In the genomic region with DNA sequence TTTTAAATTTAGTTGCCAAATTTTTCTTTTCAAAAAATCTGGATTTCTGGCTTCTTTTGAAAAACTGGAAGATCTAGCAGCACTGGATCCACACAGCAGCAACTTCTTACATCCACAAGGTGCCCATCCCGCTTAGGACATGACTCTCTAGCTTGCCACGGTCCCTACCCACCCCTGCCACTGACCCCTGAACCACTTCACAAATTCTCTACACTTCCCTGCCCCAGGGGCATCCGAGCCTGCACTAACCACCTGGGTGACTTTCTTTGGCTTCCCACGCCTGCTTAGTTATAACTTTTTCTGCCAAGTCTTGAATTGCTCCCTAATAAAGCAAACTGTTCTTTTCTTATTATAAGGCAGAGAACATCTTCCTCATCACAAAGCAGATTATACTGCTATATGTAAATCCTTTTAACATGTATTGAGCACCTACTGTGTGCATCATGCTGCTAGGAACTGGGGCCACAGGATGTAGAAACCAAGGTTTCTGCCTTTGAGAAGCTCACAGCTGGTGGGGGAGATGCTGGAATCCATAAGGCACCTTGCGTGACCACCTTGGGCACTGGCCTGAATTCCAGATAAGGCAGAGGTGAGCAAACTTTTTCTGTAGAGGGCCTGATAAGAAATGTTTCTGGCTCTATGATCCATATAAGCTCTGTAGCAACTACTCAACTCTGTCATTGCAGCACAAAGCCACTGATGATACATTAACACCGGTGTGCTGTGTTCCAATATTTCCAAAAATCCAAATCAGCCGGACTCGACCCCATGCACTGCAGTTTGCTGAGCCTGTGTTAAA, we compare ENCODE assay signal across 17 cellular contexts. TPM values are rescaled to one million over a fixed set of nuclear protein-coding genes. Genes with fewer than 3 reads are reported as not detected.
DNase-seq lines count a peak whose midpoint lies in the region; ATAC-seq and TF ChIP-seq lines count a peak whose summit lies in the region.
"Had no signal": no experiment of that assay in that cellular context is flagged by ENCODE, and none has a peak within 500 bp of the region (broad histone marks: within the 10 kb centered on the region; RNA-seq: fewer than 3 reads in every experiment).

No MANE protein-coding gene starts in this region.

- no peaks in the 10 kb centered on the region for H3K27me3 ChIP-seq in CD4-positive, alpha-beta T cell (ENCODE audit: control insufficient read depth, insufficient read depth, low read length)
- H3K27me3 ChIP-seq in endodermal cell (ENCODE audit: control insufficient read depth, insufficient read depth, low read length, poor library complexity, severe bottlenecking), result no peaks in the 10 kb centered on the region
- H3K27me3 ChIP-seq: right lobe of liver had no signal

- no peaks in the 10 kb centered on the region for H3K9me3 ChIP-seq in CD4-positive, alpha-beta T cell (ENCODE audit: control insufficient read depth, low read length)
- H3K9me3 ChIP-seq in endodermal cell (ENCODE audit: control insufficient read depth, low read length), result peaks cover 5% of the 10 kb centered on the region
- H3K9me3 ChIP-seq: right lobe of liver had no signal

- ATAC-seq in CD4-positive, alpha-beta T cell (ENCODE audit: poor library complexity), result no peak
- ATAC-seq in T-cell (replicated peaks in 1 of 4), result no peak
- ATAC-seq in activated CD4-positive, CD25-positive, alpha-beta regulatory T cell treated with anti-CD3 and anti-CD28 coated beads, Interleukin-2, amount 50 U/mL, for 24 hours, result no peak
- no peak for ATAC-seq in HG02840 (IDR thresholded peaks at IDR 0.05; ENCODE audit: low FRiP score, unreplicated experiment)

- CTCF ChIA-PET in CD4-positive, alpha-beta T cell (lab: Charles Lee), result interaction anchor here (0.7 kb wide), 1 partner anchor 145 kb away, joined by 4 read pairs; no protein-coding TSS in a partner anchor
- CTCF ChIA-PET in T-cell (lab: Charles Lee), result interaction anchor here in 1 of 2 donors (0.7 kb wide), 1 partner anchor 529 kb away, joined by 6 read pairs; no protein-coding TSS in a partner anchor

- H3K4me3 Mint-ChIP-seq in CD4-positive, alpha-beta T cell, result no peak overlapping the region
- H3K4me3 Mint-ChIP-seq in T-cell (peak overlapping the region in 1 of 3 donors; percentile 40), endodermal cell (no peak overlapping the region), progenitor cell of endocrine pancreas (ENCODE audit: low read depth) (no peak overlapping the region)

- H3K36me3 ChIP-seq in endodermal cell (ENCODE audit: control insufficient read depth, insufficient read depth, low read length), result peaks cover 96% of the 10 kb centered on the region

- H3K27ac Mint-ChIP-seq in CD4-positive, alpha-beta T cell, result peak overlapping the region; percentile 71
- peak overlapping the region; percentile 29 to 85 for H3K27ac Mint-ChIP-seq in T-cell
- H3K27ac Mint-ChIP-seq in endodermal cell, result peak overlapping the region; percentile 75
- peak overlapping the region; percentile 82 for H3K27ac Mint-ChIP-seq in progenitor cell of endocrine pancreas

- H3K27ac ChIP-seq in CD4-positive, alpha-beta T cell (ENCODE audit: low read depth, low read length), result no peak overlapping the region
- no peak overlapping the region for H3K27ac ChIP-seq in endodermal cell (ENCODE audit: low read depth, low read length)
- H3K27ac ChIP-seq: right lobe of liver had no signal

- no peaks in the 10 kb centered on the region for H3K27me3 Mint-ChIP-seq in CD4-positive, alpha-beta T cell
- H3K27me3 Mint-ChIP-seq in T-cell (no peaks in the 10 kb centered on the region), endodermal cell (ENCODE audit: insufficient read depth) (no peaks in the 10 kb centered on the region), progenitor cell of endocrine pancreas (no peaks in the 10 kb centered on the region)

- H3K36me3 Mint-ChIP-seq in CD4-positive, alpha-beta T cell (ENCODE audit: low read depth), result peaks cover 82% of the 10 kb centered on the region
- H3K36me3 Mint-ChIP-seq in T-cell, result peaks cover 44% of the 10 kb centered on the region
- H3K36me3 Mint-ChIP-seq in endodermal cell (ENCODE audit: low read depth), result peaks cover 82% of the 10 kb centered on the region
- peaks cover 24% of the 10 kb centered on the region for H3K36me3 Mint-ChIP-seq in progenitor cell of endocrine pancreas (ENCODE audit: insufficient read depth)

- TF ChIP-seq CTCF in CD4-positive, alpha-beta T cell (IDR thresholded peaks at IDR 0.05), result no peak
- no peak for TF ChIP-seq CTCF in endodermal cell (conservative IDR thresholded peaks at IDR 0.05)
- TF ChIP-seq CTCF in progenitor cell of endocrine pancreas (IDR thresholded peaks at IDR 0.05; ENCODE audit: unreplicated experiment), result no peak

- intact Hi-C loops in CD4-positive, alpha-beta T cell (cut with DNase I, micrococcal nuclease), result no loop called here

- no peak for DNase-seq in CD4-positive, alpha-beta T cell
- DNase-seq in T-cell (no peak), endodermal cell (no peak), progenitor cell of endocrine pancreas (ENCODE audit: low spot score, unreplicated experiment) (no peak), GM19238 (ENCODE audit: insufficient read length, low spot score) (no peak), HCEC 1CT (no peak)
- DNase-seq: activated effector memory CD4-positive, alpha-beta T cell treated with Interleukin-2 at 50 U/mL for 16 hours; effector CD8-positive, alpha-beta T cell; hypothalamus; mesendoderm; MM.1S; NCI-H187 treated with DMSO at 0.1 percent for 48 hours; right lobe of liver; RPMI8226; stimulated activated CD4-positive, alpha-beta T cell treated with anti-CD3 and anti-CD28 coated beads, Interleukin-1b, Interleukin-23, amount 100 ng/mL, for 48 hours had no signal

- no peak overlapping the region for H3K4me3 ChIP-seq in endodermal cell (ENCODE audit: low read length)
- H3K4me3 ChIP-seq: right lobe of liver had no signal

- WGBS in endodermal cell (ENCODE audit: insufficient coverage in 1 of 2, insufficient read length in 1 of 2), 2 experiments, result 94 to 97% methylated on average over 5 to 8 of the region's 8 CpGs

- POLR2A ChIA-PET in CD4-positive, alpha-beta T cell (lab: Charles Lee), result interaction anchor here (0.7 kb wide), 1 partner anchor 458 kb away, joined by 3 read pairs; no protein-coding TSS in a partner anchor
- POLR2A ChIA-PET in T-cell (lab: Charles Lee), result no interaction called here

- peaks cover 4% of the 10 kb centered on the region for H3K4me1 ChIP-seq in endodermal cell (ENCODE audit: control insufficient read depth, insufficient read depth, low read length)

- H3K9ac ChIP-seq in endodermal cell (ENCODE audit: extremely low read depth, low read length, poor library complexity, severe bottlenecking), result no peak overlapping the region

- no peaks in the 10 kb centered on the region for H3K9me3 Mint-ChIP-seq in CD4-positive, alpha-beta T cell
- no peaks in the 10 kb centered on the region for H3K9me3 Mint-ChIP-seq in T-cell
- no peaks in the 10 kb centered on the region for H3K9me3 Mint-ChIP-seq in endodermal cell
- H3K9me3 Mint-ChIP-seq in progenitor cell of endocrine pancreas (ENCODE audit: low read depth), result no peaks in the 10 kb centered on the region

- peaks cover 51% of the 10 kb centered on the region for H3K4me1 Mint-ChIP-seq in CD4-positive, alpha-beta T cell (ENCODE audit: low read depth)
- H3K4me1 Mint-ChIP-seq in T-cell (peaks cover 37 to 63% (median 59%) of the 10 kb centered on the region in 3 donors), endodermal cell (peaks cover 7% of the 10 kb centered on the region), progenitor cell of endocrine pancreas (ENCODE audit: low read depth) (peaks cover 27% of the 10 kb centered on the region)

RNA-seq across cellular contexts. Expression of a gene that starts 59.8 kb away (rescaled TPM):
- 100 to 1,000 TPM; 128 to 143 TPM for total RNA-seq in CD4-positive, alpha-beta T cell
- 100 to 1,000 TPM in 4 of 5 donors, 10 to 100 TPM in 1; 84.8 to 219 (median 122) TPM for total RNA-seq in T-cell
- 100 to 1,000 TPM; 190 to 275 TPM for total RNA-seq in endodermal cell
- polyA plus RNA-seq in endodermal cell (2013, experiment 1 of 2), result 115 TPM
- 126 TPM for polyA plus RNA-seq in endodermal cell (2013, experiment 2 of 2)
- 92.6 and 105 TPM in 2 replicates for total RNA-seq in progenitor cell of endocrine pancreas
